12 cellular contexts compared by ENCODE assay signal in genomic region chr3:140809326-140809725, GRCh38.
"Had no signal": no experiment of that assay in that cellular context is flagged by ENCODE, and none has a peak within 500 bp of the region (broad histone marks: within the 10 kb centered on the region; RNA-seq: fewer than 3 reads in every experiment).

No MANE protein-coding gene starts in this region.

- H3K4me1 ChIP-seq: body of pancreas, heart left ventricle, sigmoid colon had no signal

- H3K36me3 ChIP-seq: heart left ventricle, sigmoid colon had no signal

- H3K36me3 Mint-ChIP-seq: activated naive CD4-positive, alpha-beta T cell treated with anti-CD3 and anti-CD28 coated beads, Interleukin-2, amount 50 U/mL, for 24 hours had no signal

- H3K4me3 ChIP-seq: body of pancreas, heart left ventricle, sigmoid colon had no signal

- H3K9me3 ChIP-seq: body of pancreas had no signal

- DNase-seq: amniotic stem cell; body of pancreas; central memory CD4-positive, alpha-beta T cell; cortex of kidney; effector CD8-positive, alpha-beta T cell; sigmoid colon; stimulated activated CD4-positive, alpha-beta T cell treated with anti-CD3 and anti-CD28 coated beads, Interleukin-12 subunit alpha, Interleukin-12 subunit beta, amount 100 ng/mL, for 4 hours; stimulated activated naive CD4-positive, alpha-beta T cell treated with Interleukin-2 at 50 U/mL for 16 hours had no signal

- H3K27ac ChIP-seq: body of pancreas, heart left ventricle, sigmoid colon had no signal

- H3K4me1 Mint-ChIP-seq: activated naive CD4-positive, alpha-beta T cell treated with anti-CD3 and anti-CD28 coated beads, Interleukin-2, amount 50 U/mL, for 24 hours had no signal

- H3K9me3 Mint-ChIP-seq: activated T-helper 2 cell treated with anti-CD3 and anti-CD28 coated beads, Interferon-gamma antibody, Interleukin-2, Interleukin-4, amounts not matched to agents 10 μg/mL and 5 μg/mL and 100 μg/mL, durations not matched to agents 14 hours and 24 hours and 36 hours had no signal

- H3K4me3 Mint-ChIP-seq: activated naive CD4-positive, alpha-beta T cell treated with anti-CD3 and anti-CD28 coated beads, Interleukin-2, amount 50 U/mL, for 24 hours; nephron had no signal

- H3K27ac Mint-ChIP-seq: activated naive CD4-positive, alpha-beta T cell treated with anti-CD3 and anti-CD28 coated beads, Interleukin-2, amount 50 U/mL, for 24 hours; activated T-helper 2 cell treated with anti-CD3 and anti-CD28 coated beads, Interferon-gamma antibody, Interleukin-2, Interleukin-4, amounts not matched to agents 10 μg/mL and 5 μg/mL and 100 μg/mL, durations not matched to agents 14 hours and 24 hours and 36 hours had no signal

- ATAC-seq: body of pancreas, heart left ventricle had no signal
